ENCODE assay signal across 1 cellular context in genomic region chr7:44150466-44150832, GRCh38.
TF ChIP-seq lines count a peak whose summit lies in the region.

No MANE protein-coding gene starts in this region.

TF ChIP-seq in H1, 55 proteins besides CTCF, POLR2A, EP300 and RAD21:
- TF ChIP-seq RFX5 (IDR thresholded peaks at IDR 0.05; ENCODE audit: borderline replicate concordance, low read depth, low read length) (no peak), RBBP5 (IDR thresholded peaks at IDR 0.05; ENCODE audit: borderline replicate concordance, low read depth, low read length) (no peak), SIRT6 (IDR thresholded peaks at IDR 0.05; ENCODE audit: low read length) (no peak), TEAD4 (IDR thresholded peaks at IDR 0.05; ENCODE audit: low read depth, low read length) (no peak), TBP (IDR thresholded peaks at IDR 0.05; ENCODE audit: low read depth, low read length) (no peak), FOSL1 (IDR thresholded peaks at IDR 0.05; ENCODE audit: insufficient read depth, low read depth, low read length) (no peak), SP1 (IDR thresholded peaks at IDR 0.05; ENCODE audit: low read depth, low read length) (no peak), KDM5A (IDR thresholded peaks at IDR 0.05; ENCODE audit: low read length) (no peak), ZNF274 (IDR thresholded peaks at IDR 0.05; ENCODE audit: borderline replicate concordance, extremely low read depth, low read length) (no peak), RNF2 (IDR thresholded peaks at IDR 0.05; ENCODE audit: borderline replicate concordance, low read depth, low read length, missing control alignments, poor library complexity, severe bottlenecking) (no peak), TAF1 (IDR thresholded peaks at IDR 0.05; ENCODE audit: low read depth, low read length) (no peak), HDAC2 (IDR thresholded peaks at IDR 0.05; ENCODE audit: borderline replicate concordance in 1 of 2, low read depth in 2 of 2, low read length in 2 of 2) (no peak), EGR1 (IDR thresholded peaks at IDR 0.05; ENCODE audit: borderline replicate concordance, low read depth, low read length) (no peak)
- TF ChIP-seq, protein P1, sequence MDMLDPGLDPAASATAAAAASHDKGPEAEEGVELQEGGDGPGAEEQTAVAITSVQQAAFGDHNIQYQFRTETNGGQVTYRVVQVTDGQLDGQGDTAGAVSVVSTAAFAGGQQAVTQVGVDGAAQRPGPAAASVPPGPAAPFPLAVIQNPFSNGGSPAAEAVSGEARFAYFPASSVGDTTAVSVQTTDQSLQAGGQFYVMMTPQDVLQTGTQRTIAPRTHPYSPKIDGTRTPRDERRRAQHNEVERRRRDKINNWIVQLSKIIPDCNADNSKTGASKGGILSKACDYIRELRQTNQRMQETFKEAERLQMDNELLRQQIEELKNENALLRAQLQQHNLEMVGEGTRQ (IDR thresholded peaks at IDR 0.05; ENCODE audit: low read length) = no peak
TF ChIP-seq in H1: peak in this region for 0.
